ENCODE assay signal across 13 cellular contexts in the genomic region with DNA sequence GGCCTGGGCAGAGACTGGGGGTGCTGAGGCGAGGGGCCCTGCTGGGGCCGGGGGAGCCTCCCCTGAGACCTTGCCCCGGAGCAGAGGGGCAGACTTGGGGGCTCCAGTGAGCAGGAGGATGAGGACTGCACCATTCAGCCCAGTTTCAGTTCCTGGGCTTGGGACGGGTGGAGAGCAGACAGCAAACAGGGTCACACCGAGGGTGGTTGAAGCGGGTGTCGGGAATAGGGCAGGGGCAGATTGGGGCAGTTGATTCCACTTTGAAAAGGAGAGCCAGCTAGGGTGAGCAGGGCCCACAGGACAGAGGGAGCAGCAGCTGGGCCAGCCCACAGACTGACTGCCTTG. TPM values are rescaled to one million over a fixed set of nuclear protein-coding genes. Genes with fewer than 3 reads are reported as not detected.
DNase-seq lines count a peak whose midpoint lies in the region; ATAC-seq and TF ChIP-seq lines count a peak whose summit lies in the region.
"Had no signal": no experiment of that assay in that cellular context is flagged by ENCODE, and none has a peak within 500 bp of the region (broad histone marks: within the 10 kb centered on the region; RNA-seq: fewer than 3 reads in every experiment).

No MANE protein-coding gene starts in this region.

- intact Hi-C loops in esophagus squamous epithelium (cut with DNase I): no loop called here

- peak overlapping the region; percentile 65 to 98 (median 86) for H3K27ac ChIP-seq in esophagus squamous epithelium
- H3K27ac ChIP-seq in upper lobe of left lung: peak overlapping the region; percentile 39 to 93 (median 83)

- H3K4me3 Mint-ChIP-seq in T-cell: peak overlapping the region; percentile 79 to 92 (median 86)

- 50 to 73% methylated on average over 4 of the region's 7 CpGs for WGBS in esophagus squamous epithelium, 2 donors
- 73 to 82% methylated on average over 7 of the region's 7 CpGs for WGBS in upper lobe of left lung, 2 donors

- DNase-seq in stimulated activated CD4-positive, alpha-beta T cell treated with anti-CD3 and anti-CD28 coated beads, Interleukin-15, amount 100 ng/mL, for 24 hours: peak; percentile 40
- DNase-seq in stimulated activated CD4-positive, alpha-beta T cell treated with anti-CD3 and anti-CD28 coated beads, Interleukin-2, amount 100 ng/mL, for 48 hours: no peak
- no peak for DNase-seq in T-cell
- DNase-seq in esophagus squamous epithelium (lab: John Stamatoyannopoulos, UW): no peak
- DNase-seq in upper lobe of left lung: no peak
- no peak for DNase-seq in dedifferentiated amniotic fluid mesenchymal stem cell (ENCODE audit: extremely low spot score)
- DNase-seq in SHP77 treated with DMSO at 0.1 percent for 48 hours (lab: John Stamatoyannopoulos, UW): no peak
- DNase-seq: AML-193, MG63, NCI-H774 had no signal

- POLR2A ChIA-PET in T-cell (lab: Charles Lee): interaction anchor here (1.0 to 1.5 kb wide), 2 partner anchors 10 to 15 kb away, joined by 3 to 27 read pairs; a partner anchor contains a TSS

- H3K36me3 ChIP-seq in esophagus squamous epithelium (peaks cover 40 to 53% (median 40%) of the 10 kb centered on the region in 3 donors), upper lobe of left lung (peaks cover 24 to 57% (median 54%) of the 10 kb centered on the region in 4 donors)

- peaks cover 16% of the 10 kb centered on the region for H3K36me3 Mint-ChIP-seq in T-cell

- ATAC-seq in T-cell (replicated peaks in 1 of 4) (no peak), upper lobe of left lung (ENCODE audit: low FRiP score in 2 of 2) (no peak), GM19395 (IDR thresholded peaks at IDR 0.05; ENCODE audit: unreplicated experiment) (no peak)

- H3K4me3 ChIP-seq in esophagus squamous epithelium (no peak overlapping the region), upper lobe of left lung (no peak overlapping the region)
- H3K4me3 ChIP-seq: MG63 had no signal

- no peaks in the 10 kb centered on the region for H3K27me3 ChIP-seq in esophagus squamous epithelium
- no peaks in the 10 kb centered on the region for H3K27me3 ChIP-seq in upper lobe of left lung
- H3K27me3 ChIP-seq: MG63 had no signal

- peaks cover 60 to 86% (median 85%) of the 10 kb centered on the region in 3 donors for H3K4me1 Mint-ChIP-seq in T-cell

- H3K9me3 ChIP-seq in esophagus squamous epithelium (no peaks in the 10 kb centered on the region), upper lobe of left lung (no peaks in the 10 kb centered on the region)
- H3K9me3 ChIP-seq: MG63 had no signal

- no peak for TF ChIP-seq CTCF in esophagus squamous epithelium (IDR thresholded peaks at IDR 0.05)
- no peak for TF ChIP-seq CTCF in upper lobe of left lung (IDR thresholded peaks at IDR 0.05)

- peak overlapping the region; percentile 95 for H3K27ac Mint-ChIP-seq in T-cell

- TF ChIP-seq EP300 in upper lobe of left lung (IDR thresholded peaks at IDR 0.05): no peak

- H3K4me1 ChIP-seq in esophagus squamous epithelium (peaks cover 51 to 74% (median 60%) of the 10 kb centered on the region in 3 donors), upper lobe of left lung (peaks cover 45 to 63% (median 50%) of the 10 kb centered on the region in 4 donors)

- CTCF ChIA-PET in T-cell (lab: Charles Lee): interaction anchor here (0.6 to 2.2 kb wide), 9 partner anchors 10 to 42 kb away, joined by 3 to 19 read pairs (median 10); no protein-coding TSS in a partner anchor

- no peak for TF ChIP-seq POLR2A in esophagus squamous epithelium (IDR thresholded peaks at IDR 0.05)
- TF ChIP-seq POLR2A in upper lobe of left lung (IDR thresholded peaks at IDR 0.05): no peak

- H3K9me3 Mint-ChIP-seq in T-cell: no peaks in the 10 kb centered on the region

- no peaks in the 10 kb centered on the region for H3K27me3 Mint-ChIP-seq in T-cell

RNA-seq across cellular contexts. Expression of a gene that starts 4.5 kb away (rescaled TPM):
- total RNA-seq in T-cell (100 to 1,000 TPM; 196 to 226 (median 216) TPM), esophagus squamous epithelium (10 to 100 TPM; 24.6 to 39.7 (median 29.5) TPM), upper lobe of left lung (10 to 100 TPM; 26.8 to 85.9 (median 56.6) TPM)

RNA-seq across cellular contexts. Expression of a gene that starts 15.7 kb away (rescaled TPM):
- 10 to 100 TPM in 4 of 5 donors, 1 to 10 TPM in 1; 9.5 to 28.2 (median 12.3) TPM for total RNA-seq in T-cell
- 1 to 10 TPM; 5.0 to 7.7 (median 6.4) TPM for total RNA-seq in esophagus squamous epithelium
- 1 to 10 TPM; 1.6 to 9.2 (median 3.4) TPM for total RNA-seq in upper lobe of left lung

RNA-seq across cellular contexts. Expression of a gene that starts 21.6 kb away (rescaled TPM):
- total RNA-seq in T-cell (under 1 TPM in 4 of 5 donors, not detected in 1; 0.28 to 0.98 (median 0.42) TPM), esophagus squamous epithelium (10 to 100 TPM; 10.7 to 25.4 (median 19.6) TPM), upper lobe of left lung (1 to 10 TPM in 4 of 6 donors, under 1 TPM in 1, not detected in 1; 0.91 to 7.8 (median 2.1) TPM)

RNA-seq across cellular contexts. Expression of a gene that starts 30.5 kb away (rescaled TPM):
- total RNA-seq in T-cell (not detected), esophagus squamous epithelium (1 to 10 TPM in 1 of 4 donors, not detected in 3; 2.0 TPM), upper lobe of left lung (not detected)
- total RNA-seq: fibroblast of villous mesenchyme, omental fat pad had no signal

RNA-seq across cellular contexts. Expression of a gene that starts 42.5 kb away (rescaled TPM):
- 10 to 100 TPM; 11.6 to 41.3 (median 21.1) TPM for total RNA-seq in T-cell
- 10 to 100 TPM; 11.9 to 51.1 (median 27.2) TPM for total RNA-seq in esophagus squamous epithelium
- 10 to 100 TPM; 17.0 to 55.6 (median 30.1) TPM for total RNA-seq in upper lobe of left lung
